In genomic region chr15:82823049-82823448, GRCh38 we compare ENCODE assay signal across 8 cellular contexts. TPM values are rescaled to one million over a fixed set of nuclear protein-coding genes. Genes with fewer than 3 reads are reported as not detected.
"Had no signal": no experiment of that assay in that cellular context is flagged by ENCODE, and none has a peak within 500 bp of the region (broad histone marks: within the 10 kb centered on the region; RNA-seq: fewer than 3 reads in every experiment).

No MANE protein-coding gene starts in this region.

- DNase-seq: IMR-90, KBM-7, KG1 had no signal

- H3K9me3 Mint-ChIP-seq: IgD-negative memory B cell had no signal

- H3K27ac Mint-ChIP-seq: IgD-negative memory B cell had no signal

- H3K4me3 Mint-ChIP-seq: IgD-negative memory B cell had no signal

- H3K27me3 Mint-ChIP-seq: IgD-negative memory B cell had no signal

- ATAC-seq: HepG2, K562 had no signal

RNA-seq across cellular contexts. Expression of gene FSD2, which starts 17.2 kb away (rescaled TPM):
- total RNA-seq: HepG2, HT-29, HT1080, IMR-90, K562 had no signal
